ENCODE assay signal across 27 cellular contexts in genomic region chrX:147119088-147119487, GRCh38.
"Had no signal": no experiment of that assay in that cellular context is flagged by ENCODE, and none has a peak within 500 bp of the region (broad histone marks: within the 10 kb centered on the region; RNA-seq: fewer than 3 reads in every experiment).

No MANE protein-coding gene starts in this region.

- DNase-seq: naive B cell; naive thymus-derived CD8-positive, alpha-beta T cell; nephron progenitor cell; nucleus accumbens; posterior cingulate gyrus; psoas muscle; right cardiac atrium; sigmoid colon; small intestine; stimulated activated CD4-positive, alpha-beta T cell treated with anti-CD3 and anti-CD28 coated beads, Interleukin-15, amount 100 ng/mL, for 24 hours; stimulated activated CD4-positive, alpha-beta T cell treated with anti-CD3 and anti-CD28 coated beads, Interleukin-2, amount 100 ng/mL, for 24 hours; stimulated activated CD4-positive, alpha-beta T cell treated with anti-CD3 and anti-CD28 coated beads, Interleukin-2, amount 100 ng/mL, for 48 hours; stimulated activated CD4-positive, alpha-beta T cell treated with anti-CD3 and anti-CD28 coated beads, Interleukin-4, amount 100 ng/mL, for 24 hours; stimulated activated naive B cell treated with anti-CD40 and anti-IgM and Interleukin-4, amounts not matched to agents 10 μg/mL and 1 μg/mL and 100 μg/mL, for 72 hours; stimulated activated naive CD4-positive, alpha-beta T cell treated with Interleukin-2 at 50 U/mL for 16 hours; stomach; thyroid gland; trophoblast cell; upper lobe of left lung had no signal

- FAIRE-seq: small intestine, urothelium cell line had no signal

- H2AFZ ChIP-seq: parathyroid adenoma had no signal

- H3K9me3 ChIP-seq: neutrophil, psoas muscle, sigmoid colon, thoracic aorta, thyroid gland, tibial nerve, upper lobe of left lung, vagina had no signal

- H3K27me3 ChIP-seq: neutrophil, sigmoid colon, stomach, thyroid gland, tibial nerve, upper lobe of left lung, vagina had no signal

- H3K4me1 ChIP-seq: parathyroid adenoma, psoas muscle, sigmoid colon, stomach, thyroid gland, tibial nerve, upper lobe of left lung, vagina had no signal

- H3K9ac ChIP-seq: parathyroid adenoma had no signal

- ATAC-seq: naive thymus-derived CD8-positive, alpha-beta T cell; natural killer cell treated with Interleukin-12 subunit alpha and Interleukin-12 subunit beta and Interleukin-15 and Interleukin-18, amount 100 ng/mL, for 72 hours; psoas muscle; right cardiac atrium; stimulated activated effector memory CD8-positive, alpha-beta T cell treated with anti-CD3 and anti-CD28 coated beads, Interleukin-12 subunit alpha, Interleukin-12 subunit beta, amount 100 ng/mL, for 72 hours; stimulated activated naive B cell treated with anti-CD40 and anti-IgM and Interleukin-4, amounts not matched to agents 10 μg/mL and 1 μg/mL and 100 μg/mL, for 72 hours had no signal

- H3K27ac ChIP-seq: neutrophil, parathyroid adenoma, psoas muscle, sigmoid colon, stomach, thoracic aorta, thyroid gland, tibial nerve, upper lobe of left lung, vagina had no signal

- H3K79me2 ChIP-seq: parathyroid adenoma had no signal

- H3K4me3 ChIP-seq: psoas muscle, sigmoid colon, stomach, thoracic aorta, thyroid gland, tibial nerve, upper lobe of left lung, vagina had no signal

- H3K36me3 ChIP-seq: neutrophil, sigmoid colon, stomach, thoracic aorta, thyroid gland, tibial nerve, upper lobe of left lung, vagina had no signal
